In genomic region chr1:181088079-181089016, GRCh38 we compare ENCODE assay signal across 1 cellular context.
TF ChIP-seq lines count a peak whose summit lies in the region.

Gene IER5, plus strand, starts transcription at chr1:181088700. Its CDS starts 203 bp downstream, at chr1:181088903.

TF ChIP-seq in HepG2, 621 proteins besides CTCF, POLR2A, EP300 and RAD21 (continued from another document and continues in another):
- TF ChIP-seq TFAP4 (IDR thresholded peaks at IDR 0.05; ENCODE audit: borderline replicate concordance, low read depth) (no peak), TP53 (CRISPR knock-in tag; conservative IDR thresholded peaks at IDR 0.05) (no peak), HIC2 (CRISPR knock-in tag; IDR thresholded peaks at IDR 0.05; ENCODE audit: low read depth) (no peak), HNF1A (IDR thresholded peaks at IDR 0.05; ENCODE audit: low read depth) (no peak), HNF1A (CRISPR knock-in tag; IDR thresholded peaks at IDR 0.05; ENCODE audit: borderline replicate concordance) (no peak; the same call in 1 of the 2 replicates), KMT2B (CRISPR knock-in tag; IDR thresholded peaks at IDR 0.05) (peak; percentile 49; the same call in 1 of the 2 replicates), ZNF747 (CRISPR knock-in tag; IDR thresholded peaks at IDR 0.05; ENCODE audit: borderline replicate concordance) (peak; percentile 43; the same call in 1 of the 2 replicates), HNF4G (IDR thresholded peaks at IDR 0.05; ENCODE audit: borderline replicate concordance, low read depth, low read length) (no peak), HNF4G (CRISPR knock-in tag; IDR thresholded peaks at IDR 0.05; ENCODE audit: borderline replicate concordance, low read depth) (no peak), ZNF136 (CRISPR knock-in tag; IDR thresholded peaks at IDR 0.05; ENCODE audit: low read depth) (no peak), ZNF777 (CRISPR knock-in tag; IDR thresholded peaks at IDR 0.05) (peak; percentile 28; the same call in 1 of the 2 replicates), SRSF9 (IDR thresholded peaks at IDR 0.05; ENCODE audit: borderline replicate concordance, insufficient read depth, low read depth, low read length, poor library complexity, severe bottlenecking) (no peak), ZNF460 (CRISPR knock-in tag; IDR thresholded peaks at IDR 0.05; ENCODE audit: borderline replicate concordance) (no peak), CAMTA2 (CRISPR knock-in tag; IDR thresholded peaks at IDR 0.05; ENCODE audit: borderline replicate concordance) (no peak), ELF1 (CRISPR knock-in tag; IDR thresholded peaks at IDR 0.05) (peak; percentile 36; the same call in 1 of the 2 replicates), NR2F1 (CRISPR knock-in tag; IDR thresholded peaks at IDR 0.05) (no peak), NFRKB (IDR thresholded peaks at IDR 0.05) (no peak), CENPX (CRISPR knock-in tag; IDR thresholded peaks at IDR 0.05) (no peak), ZNF121 (CRISPR knock-in tag; IDR thresholded peaks at IDR 0.05) (no peak), PRDM4 (CRISPR knock-in tag; IDR thresholded peaks at IDR 0.05; ENCODE audit: borderline replicate concordance) (0 out of 2 replicates have a peak, but pooled peaks have one; percentile 84), ZNF883 (CRISPR knock-in tag; IDR thresholded peaks at IDR 0.05; ENCODE audit: not compliant biosample characterization) (peak; percentile 68), ZUFSP (CRISPR knock-in tag; IDR thresholded peaks at IDR 0.05; ENCODE audit: borderline replicate concordance) (no peak), RARA (CRISPR knock-in tag; IDR thresholded peaks at IDR 0.05) (no peak), SRSF4 (IDR thresholded peaks at IDR 0.05; ENCODE audit: low read depth, low read length, poor library complexity, severe bottlenecking) (no peak), NCOA5 (CRISPR knock-in tag; IDR thresholded peaks at IDR 0.05) (no peak), EHMT2 (IDR thresholded peaks at IDR 0.05; ENCODE audit: borderline replicate concordance, low read depth, low read length) (no peak), PREB (CRISPR knock-in tag; IDR thresholded peaks at IDR 0.05) (no peak), ZNF558 (CRISPR knock-in tag; IDR thresholded peaks at IDR 0.05; ENCODE audit: borderline replicate concordance) (peak; percentile 88; the same call in 1 of the 2 replicates), LBX2 (CRISPR knock-in tag; IDR thresholded peaks at IDR 0.05; ENCODE audit: borderline replicate concordance) (no peak; the same call in 1 of the 2 replicates), ZSCAN30 (CRISPR knock-in tag; IDR thresholded peaks at IDR 0.05) (no peak), ZFP62 (CRISPR knock-in tag; IDR thresholded peaks at IDR 0.05) (no peak), ATF6 (CRISPR knock-in tag; conservative IDR thresholded peaks at IDR 0.05) (0 out of 2 replicates have a peak, but pooled peaks have one; percentile 53), MTERF4 (CRISPR knock-in tag; IDR thresholded peaks at IDR 0.05) (peak; percentile 53; the same call in 1 of the 2 replicates), KAT8 (CRISPR knock-in tag; IDR thresholded peaks at IDR 0.05) (peak; percentile 68), DNMT1 (CRISPR knock-in tag; IDR thresholded peaks at IDR 0.05) (no peak), REXO4 (CRISPR knock-in tag; IDR thresholded peaks at IDR 0.05; ENCODE audit: borderline replicate concordance) (no peak), EED (CRISPR knock-in tag; IDR thresholded peaks at IDR 0.05) (no peak), ZHX1 (CRISPR knock-in tag; IDR thresholded peaks at IDR 0.05; ENCODE audit: low read depth) (peak; percentile 71; the same call in 1 of the 2 replicates), HMGA1 (CRISPR knock-in tag; conservative IDR thresholded peaks at IDR 0.05) (no peak), KLF16 (CRISPR knock-in tag; IDR thresholded peaks at IDR 0.05) (peak in 1 of 2 experiments; percentile 97; a peak in 2 of 4 replicates), NR0B2 (CRISPR knock-in tag; IDR thresholded peaks at IDR 0.05) (0 out of 2 replicates have a peak, but pooled peaks have one; percentile 51), ASH2L (IDR thresholded peaks at IDR 0.05; ENCODE audit: insufficient read length, low read depth, low read length) (peak; percentile 68)
